In genomic region chr2:3678212-3678611, GRCh38 we compare ENCODE assay signal across 12 cellular contexts. TPM values are rescaled to one million over a fixed set of nuclear protein-coding genes. Genes with fewer than 3 reads are reported as not detected.
"Had no signal": no experiment of that assay in that cellular context is flagged by ENCODE, and none has a peak within 500 bp of the region (broad histone marks: within the 10 kb centered on the region; RNA-seq: fewer than 3 reads in every experiment).

No MANE protein-coding gene starts in this region.

- H3K27ac ChIP-seq: GM23248 had no signal

- H3K36me3 ChIP-seq: HAP-1 had no signal

- H3K4me1 Mint-ChIP-seq: GM23338, H9 had no signal

- H3K9me3 Mint-ChIP-seq: H9, HFFc6 had no signal

- H3K4me3 Mint-ChIP-seq: GM23338, H9, HFFc6 had no signal

- H3K4me3 ChIP-seq: GM23248, GM23338, HAP-1 had no signal

- DNase-seq: GM23248, GOT3, H7, H9, HCEC 1CT, HFFc6 had no signal

- ATAC-seq: GM23338, HCT116 had no signal

- H2AFZ ChIP-seq: GM23248, GM23338 had no signal

- FAIRE-seq: H1, H54 had no signal

- H3K4me2 ChIP-seq: GM23338 had no signal

- H3K9me3 ChIP-seq: HAP-1 had no signal

- H3K27ac Mint-ChIP-seq: GM23338, H9, HFFc6 had no signal

- H3K9ac ChIP-seq: GM23248 had no signal

- H3K4me1 ChIP-seq: HAP-1 had no signal

RNA-seq across cellular contexts. Expression of gene ALLC, which starts 20.2 kb away (rescaled TPM):
- total RNA-seq: GM23248, GM23338, H1, H4, H7, H9, HFFc6 had no signal
- polyA plus RNA-seq: GM23248, GM23338, H1 had no signal

RNA-seq across cellular contexts. Expression of gene DCDC2C, which starts 25.2 kb away (rescaled TPM):
- total RNA-seq: GM23248, GM23338, H1, H4, H7, H9, HFFc6 had no signal
- polyA plus RNA-seq: GM23248 had no signal
